8 cellular contexts compared by ENCODE assay signal in the genomic region with DNA sequence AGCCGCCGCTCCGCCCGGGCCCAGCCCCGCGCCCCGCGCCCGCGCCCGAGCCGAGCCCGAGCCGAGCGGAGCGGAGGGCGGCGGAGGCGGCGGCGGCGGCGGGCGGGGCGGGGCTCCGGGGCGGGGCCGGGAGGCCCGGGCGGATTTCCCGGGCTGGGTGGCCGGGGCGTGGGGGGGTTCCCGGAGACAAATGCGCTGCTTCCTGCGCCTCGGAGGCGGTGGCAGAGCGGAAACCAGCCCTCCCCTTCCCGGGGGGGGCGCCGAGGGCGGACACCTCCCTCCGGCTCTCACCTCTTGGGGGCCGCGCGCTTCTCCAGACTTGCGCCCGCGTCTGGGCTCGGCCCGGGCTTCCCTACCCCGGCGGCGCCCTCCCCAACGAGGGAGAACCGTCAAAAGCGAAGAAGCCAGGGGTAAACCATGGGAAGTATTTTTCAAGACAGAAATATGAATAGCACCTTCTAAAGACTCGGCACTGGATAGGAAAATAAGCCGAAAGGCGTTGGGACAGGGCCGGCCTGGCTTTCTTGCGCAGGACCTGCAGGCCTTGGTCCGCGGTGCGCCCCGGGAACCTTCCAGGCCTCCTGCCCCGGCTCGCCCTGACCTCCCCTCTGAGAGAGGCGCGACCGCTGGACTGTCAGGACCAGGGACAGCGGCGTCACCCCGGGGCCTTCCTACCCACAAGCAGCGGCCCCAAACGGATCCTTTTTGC. TPM values are rescaled to one million over a fixed set of nuclear protein-coding genes. Genes with fewer than 3 reads are reported as not detected.
A peak's percentile ranks its signal among the peaks of the same experiment; 100 is the strongest.
DNase-seq lines count a peak whose midpoint lies in the region; ATAC-seq and TF ChIP-seq lines count a peak whose summit lies in the region.

A gene (minus strand): TSS at position 79 of the 709 bp plus-strand sequence. CDS start 88 bp downstream, outside the sequence.

- ATAC-seq in GM19467 (IDR thresholded peaks at IDR 0.05; ENCODE audit: unreplicated experiment) (no peak), GM18505 (IDR thresholded peaks at IDR 0.05; ENCODE audit: unreplicated experiment) (no peak)

- no peaks in the 10 kb centered on the region for H3K36me3 ChIP-seq in kidney epithelial cell (ENCODE audit: control insufficient read depth, insufficient read depth, low read length)

- H3K27ac ChIP-seq in caudate nucleus (ENCODE audit: low read depth, low read length), result peak within 1 kb of the TSS; percentile 80

- peak within 1 kb of the TSS; percentile 64 for H3K4me3 ChIP-seq in GM12865 (ENCODE audit: low read depth, low read length)
- peak within 1 kb of the TSS; percentile 42 for H3K4me3 ChIP-seq in kidney epithelial cell (ENCODE audit: low read depth, low read length)

- no peak for TF ChIP-seq POLR2A in GM18505 (IDR thresholded peaks at IDR 0.05; ENCODE audit: borderline replicate concordance, extremely low read depth, insufficient read depth, insufficient read length)

- DNase-seq in GM12865 (ENCODE audit: low read depth) (peak; percentile 77), KG1 (lab: John Stamatoyannopoulos, UW) (peak; percentile 24), caudate nucleus (lab: John Stamatoyannopoulos, UW) (peak in 37 of 61 donors; percentile 20 to 78 (median 47)), kidney epithelial cell (ENCODE audit: low read depth) (no peak)
- DNase-seq in activated CD4-positive, CD25-positive, alpha-beta regulatory T cell (lab: John Stamatoyannopoulos, UW), result peak; percentile 23 to 68 (median 50)
- DNase-seq in stimulated activated CD4-positive, alpha-beta T cell treated with anti-CD3 and anti-CD28 coated beads, Interleukin-15, amount 100 ng/mL, for 24 hours, result peak; percentile 81

- peaks cover 5% of the 10 kb centered on the region for H3K27me3 ChIP-seq in kidney epithelial cell (ENCODE audit: control insufficient read depth, insufficient read depth, low read length)

- no peak for TF ChIP-seq CTCF in GM12865 (IDR thresholded peaks at IDR 0.05; ENCODE audit: insufficient read depth, low read depth, low read length, missing control alignments)
- TF ChIP-seq CTCF in kidney epithelial cell (IDR thresholded peaks at IDR 0.05; ENCODE audit: insufficient read depth, low read length, poor library complexity, severe bottlenecking), result no peak

RNA-seq across cellular contexts. Expression of the gene that starts here (rescaled TPM):
- total RNA-seq in kidney epithelial cell, result 11.9 and 12.9 TPM in 2 replicates
